Comparison of ENCODE assay signal across 1 cellular context in the genomic region with DNA sequence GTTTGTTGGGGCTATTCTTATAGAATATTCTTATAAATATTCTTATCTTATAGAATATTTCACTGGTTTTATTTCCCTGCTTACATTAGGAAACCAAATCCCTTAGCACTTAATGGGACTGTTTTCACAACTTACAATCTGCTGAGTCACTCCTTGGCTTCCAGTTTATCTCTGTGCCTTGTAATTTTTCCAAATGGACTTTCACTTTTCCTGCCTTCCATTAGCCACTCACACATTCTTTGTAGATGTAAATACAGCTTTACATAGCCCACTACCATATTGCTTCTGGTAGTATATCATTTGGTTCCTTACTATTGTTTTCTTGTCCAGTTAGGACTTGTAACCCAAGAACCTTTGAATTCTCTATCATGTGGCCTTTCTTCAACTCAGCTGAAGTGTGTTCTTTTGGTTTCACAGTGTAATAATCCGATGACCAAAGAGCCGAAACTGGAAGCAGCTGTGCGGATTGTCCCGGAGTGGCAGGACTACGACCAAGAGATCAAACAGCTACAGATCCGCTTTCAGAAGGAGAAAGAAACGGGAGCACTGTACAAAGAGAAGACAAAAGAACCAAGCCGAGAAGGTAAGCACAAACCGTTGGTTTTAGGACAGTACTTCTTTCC.
TF ChIP-seq lines count a peak whose summit lies in the region.

No MANE protein-coding gene starts in this region.

TF ChIP-seq in K562, 482 proteins besides CTCF, POLR2A, EP300 and RAD21 (continued from another document and continues in another):
- TF ChIP-seq HIVEP1 (CRISPR knock-in tag; IDR thresholded peaks at IDR 0.05) (no peak), POLR3A (IDR thresholded peaks at IDR 0.05; ENCODE audit: borderline replicate concordance, extremely low read depth, insufficient read depth, insufficient read length) (no peak), TCF3 (CRISPR knock-in tag; IDR thresholded peaks at IDR 0.05) (no peak), ELF2 (CRISPR knock-in tag; IDR thresholded peaks at IDR 0.05) (no peak), ZBED1 (IDR thresholded peaks at IDR 0.05) (no peak), BRD4 (IDR thresholded peaks at IDR 0.05) (no peak), HDAC1 (IDR thresholded peaks at IDR 0.05) (no peak), ZKSCAN1 (IDR thresholded peaks at IDR 0.05; ENCODE audit: low read depth, low read length) (no peak), TFAM (CRISPR knock-in tag; conservative IDR thresholded peaks at IDR 0.05) (no peak), MTA1 (IDR thresholded peaks at IDR 0.05; ENCODE audit: borderline replicate concordance) (no peak), ZZZ3 (IDR thresholded peaks at IDR 0.05) (no peak), C11orf30 (IDR thresholded peaks at IDR 0.05; ENCODE audit: low read depth) (peak; percentile 90), RFX5 (IDR thresholded peaks at IDR 0.05; ENCODE audit: low read depth, low read length) (no peak), PCBP2 (IDR thresholded peaks at IDR 0.05; ENCODE audit: low read depth, low read length, poor library complexity, severe bottlenecking) (no peak), RBM22 (IDR thresholded peaks at IDR 0.05; ENCODE audit: low read depth, low read length, poor library complexity, severe bottlenecking) (no peak), FOXJ2 (tag; IDR thresholded peaks at IDR 0.05) (no peak), SMAD2 (IDR thresholded peaks at IDR 0.05; ENCODE audit: low read depth, low read length) (no peak), ZEB2 (IDR thresholded peaks at IDR 0.05) (no peak), RNF2 (IDR thresholded peaks at IDR 0.05) (no peak), ZNF408 (CRISPR knock-in tag; IDR thresholded peaks at IDR 0.05; ENCODE audit: low read depth) (no peak), RBM15 (IDR thresholded peaks at IDR 0.05; ENCODE audit: insufficient read depth, low read length) (no peak), MAFK (IDR thresholded peaks at IDR 0.05; ENCODE audit: low read length) (peak; percentile 91), ZNF316 (IDR thresholded peaks at IDR 0.05) (peak; percentile 91), NFIX (CRISPR knock-in tag; IDR thresholded peaks at IDR 0.05; ENCODE audit: low read depth) (no peak), PHB2 (IDR thresholded peaks at IDR 0.05; ENCODE audit: low read depth) (no peak), NCOR1 (IDR thresholded peaks at IDR 0.05) (no peak), MAFG (tag; conservative IDR thresholded peaks at IDR 0.05) (peak; percentile 98), ZNF696 (CRISPR knock-in tag; conservative IDR thresholded peaks at IDR 0.05) (no peak), SLC30A9 (CRISPR knock-in tag; IDR thresholded peaks at IDR 0.05) (no peak), ZNF778 (CRISPR knock-in tag; IDR thresholded peaks at IDR 0.05) (no peak), NEUROD1 (IDR thresholded peaks at IDR 0.05; ENCODE audit: borderline replicate concordance, low read depth, low read length, partially characterized antibody) (no peak), CREM (IDR thresholded peaks at IDR 0.05; ENCODE audit: low read depth) (no peak), NR4A1 (CRISPR knock-in tag; IDR thresholded peaks at IDR 0.05) (no peak), NR4A1 (tag; IDR thresholded peaks at IDR 0.05) (0 out of 2 replicates have a peak, but pooled peaks have one; percentile 39), NUFIP1 (IDR thresholded peaks at IDR 0.05; ENCODE audit: partially characterized antibody) (no peak), NFE2 (IDR thresholded peaks at IDR 0.05; ENCODE audit: low read depth) (peak; percentile 91), ZNF699 (CRISPR knock-in tag; IDR thresholded peaks at IDR 0.05; ENCODE audit: insufficient replicate concordance) (no peak)
- TF ChIP-seq, protein P1, sequence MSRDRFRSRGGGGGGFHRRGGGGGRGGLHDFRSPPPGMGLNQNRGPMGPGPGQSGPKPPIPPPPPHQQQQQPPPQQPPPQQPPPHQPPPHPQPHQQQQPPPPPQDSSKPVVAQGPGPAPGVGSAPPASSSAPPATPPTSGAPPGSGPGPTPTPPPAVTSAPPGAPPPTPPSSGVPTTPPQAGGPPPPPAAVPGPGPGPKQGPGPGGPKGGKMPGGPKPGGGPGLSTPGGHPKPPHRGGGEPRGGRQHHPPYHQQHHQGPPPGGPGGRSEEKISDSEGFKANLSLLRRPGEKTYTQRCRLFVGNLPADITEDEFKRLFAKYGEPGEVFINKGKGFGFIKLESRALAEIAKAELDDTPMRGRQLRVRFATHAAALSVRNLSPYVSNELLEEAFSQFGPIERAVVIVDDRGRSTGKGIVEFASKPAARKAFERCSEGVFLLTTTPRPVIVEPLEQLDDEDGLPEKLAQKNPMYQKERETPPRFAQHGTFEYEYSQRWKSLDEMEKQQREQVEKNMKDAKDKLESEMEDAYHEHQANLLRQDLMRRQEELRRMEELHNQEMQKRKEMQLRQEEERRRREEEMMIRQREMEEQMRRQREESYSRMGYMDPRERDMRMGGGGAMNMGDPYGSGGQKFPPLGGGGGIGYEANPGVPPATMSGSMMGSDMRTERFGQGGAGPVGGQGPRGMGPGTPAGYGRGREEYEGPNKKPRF (IDR thresholded peaks at IDR 0.05; ENCODE audit: low read depth, low read length), result no peak
- TF ChIP-seq, protein P2, sequence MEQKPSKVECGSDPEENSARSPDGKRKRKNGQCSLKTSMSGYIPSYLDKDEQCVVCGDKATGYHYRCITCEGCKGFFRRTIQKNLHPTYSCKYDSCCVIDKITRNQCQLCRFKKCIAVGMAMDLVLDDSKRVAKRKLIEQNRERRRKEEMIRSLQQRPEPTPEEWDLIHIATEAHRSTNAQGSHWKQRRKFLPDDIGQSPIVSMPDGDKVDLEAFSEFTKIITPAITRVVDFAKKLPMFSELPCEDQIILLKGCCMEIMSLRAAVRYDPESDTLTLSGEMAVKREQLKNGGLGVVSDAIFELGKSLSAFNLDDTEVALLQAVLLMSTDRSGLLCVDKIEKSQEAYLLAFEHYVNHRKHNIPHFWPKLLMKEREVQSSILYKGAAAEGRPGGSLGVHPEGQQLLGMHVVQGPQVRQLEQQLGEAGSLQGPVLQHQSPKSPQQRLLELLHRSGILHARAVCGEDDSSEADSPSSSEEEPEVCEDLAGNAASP (IDR thresholded peaks at IDR 0.05), result no peak
- TF ChIP-seq, protein P3, sequence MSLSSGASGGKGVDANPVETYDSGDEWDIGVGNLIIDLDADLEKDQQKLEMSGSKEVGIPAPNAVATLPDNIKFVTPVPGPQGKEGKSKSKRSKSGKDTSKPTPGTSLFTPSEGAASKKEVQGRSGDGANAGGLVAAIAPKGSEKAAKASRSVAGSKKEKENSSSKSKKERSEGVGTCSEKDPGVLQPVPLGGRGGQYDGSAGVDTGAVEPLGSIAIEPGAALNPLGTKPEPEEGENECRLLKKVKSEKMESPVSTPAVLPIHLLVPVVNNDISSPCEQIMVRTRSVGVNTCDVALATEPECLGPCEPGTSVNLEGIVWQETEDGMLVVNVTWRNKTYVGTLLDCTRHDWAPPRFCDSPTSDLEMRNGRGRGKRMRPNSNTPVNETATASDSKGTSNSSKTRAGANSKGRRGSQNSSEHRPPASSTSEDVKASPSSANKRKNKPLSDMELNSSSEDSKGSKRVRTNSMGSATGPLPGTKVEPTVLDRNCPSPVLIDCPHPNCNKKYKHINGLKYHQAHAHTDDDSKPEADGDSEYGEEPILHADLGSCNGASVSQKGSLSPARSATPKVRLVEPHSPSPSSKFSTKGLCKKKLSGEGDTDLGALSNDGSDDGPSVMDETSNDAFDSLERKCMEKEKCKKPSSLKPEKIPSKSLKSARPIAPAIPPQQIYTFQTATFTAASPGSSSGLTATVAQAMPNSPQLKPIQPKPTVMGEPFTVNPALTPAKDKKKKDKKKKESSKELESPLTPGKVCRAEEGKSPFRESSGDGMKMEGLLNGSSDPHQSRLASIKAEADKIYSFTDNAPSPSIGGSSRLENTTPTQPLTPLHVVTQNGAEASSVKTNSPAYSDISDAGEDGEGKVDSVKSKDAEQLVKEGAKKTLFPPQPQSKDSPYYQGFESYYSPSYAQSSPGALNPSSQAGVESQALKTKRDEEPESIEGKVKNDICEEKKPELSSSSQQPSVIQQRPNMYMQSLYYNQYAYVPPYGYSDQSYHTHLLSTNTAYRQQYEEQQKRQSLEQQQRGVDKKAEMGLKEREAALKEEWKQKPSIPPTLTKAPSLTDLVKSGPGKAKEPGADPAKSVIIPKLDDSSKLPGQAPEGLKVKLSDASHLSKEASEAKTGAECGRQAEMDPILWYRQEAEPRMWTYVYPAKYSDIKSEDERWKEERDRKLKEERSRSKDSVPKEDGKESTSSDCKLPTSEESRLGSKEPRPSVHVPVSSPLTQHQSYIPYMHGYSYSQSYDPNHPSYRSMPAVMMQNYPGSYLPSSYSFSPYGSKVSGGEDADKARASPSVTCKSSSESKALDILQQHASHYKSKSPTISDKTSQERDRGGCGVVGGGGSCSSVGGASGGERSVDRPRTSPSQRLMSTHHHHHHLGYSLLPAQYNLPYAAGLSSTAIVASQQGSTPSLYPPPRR (CRISPR knock-in tag; IDR thresholded peaks at IDR 0.05; ENCODE audit: borderline replicate concordance), result no peak
- TF ChIP-seq, protein P4, sequence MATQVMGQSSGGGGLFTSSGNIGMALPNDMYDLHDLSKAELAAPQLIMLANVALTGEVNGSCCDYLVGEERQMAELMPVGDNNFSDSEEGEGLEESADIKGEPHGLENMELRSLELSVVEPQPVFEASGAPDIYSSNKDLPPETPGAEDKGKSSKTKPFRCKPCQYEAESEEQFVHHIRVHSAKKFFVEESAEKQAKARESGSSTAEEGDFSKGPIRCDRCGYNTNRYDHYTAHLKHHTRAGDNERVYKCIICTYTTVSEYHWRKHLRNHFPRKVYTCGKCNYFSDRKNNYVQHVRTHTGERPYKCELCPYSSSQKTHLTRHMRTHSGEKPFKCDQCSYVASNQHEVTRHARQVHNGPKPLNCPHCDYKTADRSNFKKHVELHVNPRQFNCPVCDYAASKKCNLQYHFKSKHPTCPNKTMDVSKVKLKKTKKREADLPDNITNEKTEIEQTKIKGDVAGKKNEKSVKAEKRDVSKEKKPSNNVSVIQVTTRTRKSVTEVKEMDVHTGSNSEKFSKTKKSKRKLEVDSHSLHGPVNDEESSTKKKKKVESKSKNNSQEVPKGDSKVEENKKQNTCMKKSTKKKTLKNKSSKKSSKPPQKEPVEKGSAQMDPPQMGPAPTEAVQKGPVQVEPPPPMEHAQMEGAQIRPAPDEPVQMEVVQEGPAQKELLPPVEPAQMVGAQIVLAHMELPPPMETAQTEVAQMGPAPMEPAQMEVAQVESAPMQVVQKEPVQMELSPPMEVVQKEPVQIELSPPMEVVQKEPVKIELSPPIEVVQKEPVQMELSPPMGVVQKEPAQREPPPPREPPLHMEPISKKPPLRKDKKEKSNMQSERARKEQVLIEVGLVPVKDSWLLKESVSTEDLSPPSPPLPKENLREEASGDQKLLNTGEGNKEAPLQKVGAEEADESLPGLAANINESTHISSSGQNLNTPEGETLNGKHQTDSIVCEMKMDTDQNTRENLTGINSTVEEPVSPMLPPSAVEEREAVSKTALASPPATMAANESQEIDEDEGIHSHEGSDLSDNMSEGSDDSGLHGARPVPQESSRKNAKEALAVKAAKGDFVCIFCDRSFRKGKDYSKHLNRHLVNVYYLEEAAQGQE (CRISPR knock-in tag; IDR thresholded peaks at IDR 0.05; ENCODE audit: low read depth), result no peak
- TF ChIP-seq, protein P5, sequence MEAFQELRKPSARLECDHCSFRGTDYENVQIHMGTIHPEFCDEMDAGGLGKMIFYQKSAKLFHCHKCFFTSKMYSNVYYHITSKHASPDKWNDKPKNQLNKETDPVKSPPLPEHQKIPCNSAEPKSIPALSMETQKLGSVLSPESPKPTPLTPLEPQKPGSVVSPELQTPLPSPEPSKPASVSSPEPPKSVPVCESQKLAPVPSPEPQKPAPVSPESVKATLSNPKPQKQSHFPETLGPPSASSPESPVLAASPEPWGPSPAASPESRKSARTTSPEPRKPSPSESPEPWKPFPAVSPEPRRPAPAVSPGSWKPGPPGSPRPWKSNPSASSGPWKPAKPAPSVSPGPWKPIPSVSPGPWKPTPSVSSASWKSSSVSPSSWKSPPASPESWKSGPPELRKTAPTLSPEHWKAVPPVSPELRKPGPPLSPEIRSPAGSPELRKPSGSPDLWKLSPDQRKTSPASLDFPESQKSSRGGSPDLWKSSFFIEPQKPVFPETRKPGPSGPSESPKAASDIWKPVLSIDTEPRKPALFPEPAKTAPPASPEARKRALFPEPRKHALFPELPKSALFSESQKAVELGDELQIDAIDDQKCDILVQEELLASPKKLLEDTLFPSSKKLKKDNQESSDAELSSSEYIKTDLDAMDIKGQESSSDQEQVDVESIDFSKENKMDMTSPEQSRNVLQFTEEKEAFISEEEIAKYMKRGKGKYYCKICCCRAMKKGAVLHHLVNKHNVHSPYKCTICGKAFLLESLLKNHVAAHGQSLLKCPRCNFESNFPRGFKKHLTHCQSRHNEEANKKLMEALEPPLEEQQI (IDR thresholded peaks at IDR 0.05), result 0 out of 2 replicates have a peak, but pooled peaks have one; percentile 30
- TF ChIP-seq, protein P6, sequence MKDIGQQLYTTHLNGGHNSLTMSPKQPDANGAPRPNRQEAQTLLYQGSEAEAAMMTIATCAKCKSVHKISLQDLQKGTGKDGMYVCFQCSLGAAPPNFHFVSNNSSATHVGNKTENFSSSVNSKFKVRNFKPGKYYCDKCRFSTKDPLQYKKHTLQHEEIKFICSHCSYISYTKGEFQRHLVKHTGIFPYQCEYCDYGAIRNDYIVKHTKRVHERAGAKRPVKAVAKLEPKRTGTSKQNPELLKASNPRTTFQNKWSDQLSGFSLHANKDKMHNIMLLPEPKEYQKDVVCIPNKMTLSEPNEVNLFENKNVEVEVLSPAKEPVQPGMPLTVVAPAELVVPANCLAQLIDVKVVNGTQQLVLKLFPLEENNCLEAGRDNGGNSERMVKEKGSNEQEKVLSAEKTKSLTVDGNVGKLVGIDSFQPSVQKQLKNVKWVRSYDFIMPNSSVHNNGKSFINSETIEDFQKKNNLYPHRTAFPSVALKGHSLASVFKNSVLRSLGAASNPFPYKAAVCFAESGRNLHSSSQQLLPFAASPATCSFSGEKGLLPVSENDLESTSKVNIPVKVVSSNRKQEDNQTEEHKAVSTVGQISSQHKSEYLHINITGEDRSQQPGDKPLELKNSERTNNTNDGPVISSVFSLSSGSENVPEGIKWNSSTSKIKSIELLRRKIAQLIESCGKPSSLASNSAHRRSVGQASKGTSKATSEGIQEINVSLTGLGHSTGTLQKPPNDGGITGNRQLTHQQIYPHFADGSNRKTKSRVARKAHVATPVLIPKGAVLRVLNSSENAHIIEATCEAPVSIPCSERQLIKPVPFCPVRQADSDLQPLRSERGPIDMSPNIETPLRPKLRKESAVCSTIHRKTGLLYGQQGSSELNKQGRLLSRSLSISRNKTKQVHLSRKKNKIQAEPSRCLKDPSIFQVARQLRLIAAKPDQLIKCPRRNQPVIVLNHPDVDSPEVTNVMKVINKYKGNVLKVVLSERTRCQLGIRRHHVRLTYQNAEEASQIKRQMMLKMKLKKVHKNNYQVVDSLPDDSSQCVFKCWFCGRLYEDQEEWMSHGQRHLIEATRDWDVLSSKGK (CRISPR knock-in tag; IDR thresholded peaks at IDR 0.05), result no peak
- TF ChIP-seq, protein P7, sequence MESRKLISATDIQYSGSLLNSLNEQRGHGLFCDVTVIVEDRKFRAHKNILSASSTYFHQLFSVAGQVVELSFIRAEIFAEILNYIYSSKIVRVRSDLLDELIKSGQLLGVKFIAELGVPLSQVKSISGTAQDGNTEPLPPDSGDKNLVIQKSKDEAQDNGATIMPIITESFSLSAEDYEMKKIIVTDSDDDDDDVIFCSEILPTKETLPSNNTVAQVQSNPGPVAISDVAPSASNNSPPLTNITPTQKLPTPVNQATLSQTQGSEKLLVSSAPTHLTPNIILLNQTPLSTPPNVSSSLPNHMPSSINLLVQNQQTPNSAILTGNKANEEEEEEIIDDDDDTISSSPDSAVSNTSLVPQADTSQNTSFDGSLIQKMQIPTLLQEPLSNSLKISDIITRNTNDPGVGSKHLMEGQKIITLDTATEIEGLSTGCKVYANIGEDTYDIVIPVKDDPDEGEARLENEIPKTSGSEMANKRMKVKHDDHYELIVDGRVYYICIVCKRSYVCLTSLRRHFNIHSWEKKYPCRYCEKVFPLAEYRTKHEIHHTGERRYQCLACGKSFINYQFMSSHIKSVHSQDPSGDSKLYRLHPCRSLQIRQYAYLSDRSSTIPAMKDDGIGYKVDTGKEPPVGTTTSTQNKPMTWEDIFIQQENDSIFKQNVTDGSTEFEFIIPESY (CRISPR knock-in tag; IDR thresholded peaks at IDR 0.05), result no peak
